Comparison of ENCODE assay signal across 33 cellular contexts in the genomic region with DNA sequence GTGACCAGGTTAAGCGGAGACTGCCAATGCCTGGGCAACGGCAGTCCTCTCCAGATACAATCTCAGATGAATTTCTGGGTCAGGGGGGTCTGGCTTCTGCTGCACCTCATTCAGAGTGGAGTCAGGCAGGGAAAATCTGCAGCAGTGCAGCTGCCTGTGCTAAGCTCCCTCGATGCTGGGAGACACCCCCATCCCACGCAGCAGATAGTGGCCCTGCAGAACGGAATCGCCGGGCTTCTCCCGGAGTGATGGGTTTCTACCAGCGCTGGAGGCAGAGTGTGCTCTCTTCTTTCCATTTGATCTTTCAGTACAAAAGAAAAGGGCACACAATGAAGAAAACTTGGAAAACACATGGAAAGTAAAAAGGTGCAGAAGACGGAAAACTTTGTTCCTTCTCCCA.
"Had no signal": no experiment of that assay in that cellular context is flagged by ENCODE, and none has a peak within 500 bp of the region (broad histone marks: within the 10 kb centered on the region; RNA-seq: fewer than 3 reads in every experiment).

No MANE protein-coding gene starts in this region.

- H3K9me3 ChIP-seq: esophagus squamous epithelium had no signal

- H3K27me3 Mint-ChIP-seq: activated T-helper 17 cell treated with anti-CD3 and anti-CD28 coated beads, Interleukin-2, amount 50 U/mL, for 72 hours had no signal

- DNase-seq: activated B cell treated with CpG ODN at 0.5 μM for 24 hours; activated CD4-positive, alpha-beta T cell treated with anti-CD3 and anti-CD28 coated beads for 48 hours; activated CD4-positive, alpha-beta T cell treated with anti-CD3 and anti-CD28 coated beads, Interleukin-2, amount 50 U/mL, for 1 hour; activated CD4-positive, alpha-beta T cell treated with anti-CD3 and anti-CD28 coated beads, Interleukin-2, amount 50 U/mL, for 48 hours; activated CD8-positive, alpha-beta memory T cell treated with anti-CD3 and anti-CD28 coated beads for 24 hours; activated CD8-positive, alpha-beta T cell treated with anti-CD3 and anti-CD28 coated beads for 36 hours; activated effector memory CD4-positive, alpha-beta T cell treated with Interleukin-2 at 50 U/mL for 16 hours; activated gamma-delta T cell treated with Interleukin-2 at 50 U/mL for 16 hours; activated naive CD4-positive, alpha-beta T cell treated with anti-CD3 and anti-CD28 coated beads, Interleukin-2, amount 50 U/mL, for 16 hours; activated naive CD4-positive, alpha-beta T cell treated with Interleukin-2 at 50 U/mL for 16 hours; activated T-cell treated with anti-CD3 and anti-CD28 coated beads, Interleukin-2, amount 50 U/mL, for 4 hours; amniotic stem cell; anterior cingulate cortex; brain microvascular endothelial cell; caudate nucleus; cortex of kidney; dermis blood vessel endothelial cell; effector CD4-positive, alpha-beta T cell; esophagus squamous epithelium; foreskin melanocyte; T-helper 1 cell; T-helper 17 cell; T1000; WERI-Rb-1 had no signal

- H3K27ac ChIP-seq: brain microvascular endothelial cell, epithelial cell of prostate, esophagus squamous epithelium, WERI-Rb-1 had no signal

- H3K4me3 Mint-ChIP-seq: activated B cell treated with CpG ODN at 0.5 μM for 24 hours; activated CD8-positive, alpha-beta T cell treated with anti-CD3 and anti-CD28 coated beads for 36 hours; activated naive CD8-positive, alpha-beta T cell; activated T-cell treated with anti-CD3 and anti-CD28 coated beads, Interleukin-2, amount 50 U/mL, for 4 hours; activated T-helper 17 cell treated with anti-CD3 and anti-CD28 coated beads, Interleukin-2, amount 50 U/mL, for 72 hours; T-helper 17 cell; T-helper 2 cell treated with Interferon-gamma antibody and Interleukin-4, amounts not matched to agents 5 μg/mL and 100 μg/mL, for 36 hours had no signal

- H3K27ac Mint-ChIP-seq: activated CD8-positive, alpha-beta T cell treated with anti-CD3 and anti-CD28 coated beads for 36 hours; activated naive CD8-positive, alpha-beta T cell; activated T-helper 17 cell treated with anti-CD3 and anti-CD28 coated beads, Interleukin-2, amount 50 U/mL, for 72 hours; T-helper 17 cell; T-helper 2 cell treated with Interferon-gamma antibody and Interleukin-4, amounts not matched to agents 5 μg/mL and 100 μg/mL, for 36 hours had no signal

- H3K36me3 ChIP-seq: brain microvascular endothelial cell, WERI-Rb-1 had no signal

- H3K9me3 Mint-ChIP-seq: activated B cell treated with CpG ODN at 0.5 μM for 24 hours; activated CD8-positive, alpha-beta T cell treated with anti-CD3 and anti-CD28 coated beads for 36 hours; activated T-cell treated with anti-CD3 and anti-CD28 coated beads, Interleukin-2, amount 50 U/mL, for 4 hours; activated T-helper 17 cell treated with anti-CD3 and anti-CD28 coated beads, Interleukin-2, amount 50 U/mL, for 72 hours; T-helper 2 cell treated with Interferon-gamma antibody and Interleukin-4, amounts not matched to agents 5 μg/mL and 100 μg/mL, for 36 hours had no signal

- ATAC-seq: activated CD4-positive, CD25-positive, alpha-beta regulatory T cell treated with anti-CD3 and anti-CD28 coated beads, Interleukin-2, amount 50 U/mL, for 24 hours; activated CD8-positive, alpha-beta T cell treated with anti-CD3 and anti-CD28 coated beads for 36 hours; activated T-cell treated with anti-CD3 and anti-CD28 coated beads, Interleukin-2, amount 50 U/mL, for 4 hours; activated T-helper 17 cell treated with anti-CD3 and anti-CD28 coated beads, Interleukin-2, amount 50 U/mL, for 72 hours; T-helper 17 cell had no signal

- H3K4me3 ChIP-seq: esophagus squamous epithelium had no signal

- H3K4me1 Mint-ChIP-seq: activated T-helper 17 cell treated with anti-CD3 and anti-CD28 coated beads, Interleukin-2, amount 50 U/mL, for 72 hours had no signal

- H3K36me3 Mint-ChIP-seq: activated naive CD8-positive, alpha-beta T cell had no signal

- FAIRE-seq: astrocyte, colon, endometrium, endothelial cell of umbilical vein had no signal
